Comparison of ENCODE assay signal across 16 cellular contexts in the genomic region with DNA sequence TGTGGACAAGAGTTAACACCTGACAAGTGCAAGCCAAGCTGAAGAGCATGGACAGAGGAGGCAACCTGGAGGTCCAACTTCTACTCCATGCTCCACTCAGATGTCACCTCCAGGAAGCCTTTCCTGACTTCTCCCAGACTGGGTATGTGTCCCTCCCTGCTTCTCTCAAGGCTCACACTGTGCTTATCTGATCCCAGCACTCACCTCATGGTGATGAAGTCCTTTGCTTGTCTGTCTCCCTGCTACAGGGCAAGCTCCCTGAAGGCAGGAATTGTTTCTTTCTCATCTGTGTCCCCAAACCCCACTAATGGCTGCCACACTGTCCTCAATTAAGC. TPM values are rescaled to one million over a fixed set of nuclear protein-coding genes. Genes with fewer than 3 reads are reported as not detected.
DNase-seq lines count a peak whose midpoint lies in the region; ATAC-seq, FAIRE-seq and TF ChIP-seq lines count a peak whose summit lies in the region.
"Had no signal": no experiment of that assay in that cellular context is flagged by ENCODE, and none has a peak within 500 bp of the region (broad histone marks: within the 10 kb centered on the region; RNA-seq: fewer than 3 reads in every experiment).

No MANE protein-coding gene starts in this region.

- H3K79me1 ChIP-seq in H1 (ENCODE audit: low read depth, low read length) = no peaks in the 10 kb centered on the region

- H3K9me3 ChIP-seq in HEK293 (ENCODE audit: control insufficient read depth, insufficient read depth, low read depth, low read length) (no peaks in the 10 kb centered on the region), H1 (ENCODE audit: insufficient read depth in 2 of 2, low read depth in 1 of 2, low read length in 1 of 2) (no peaks in the 10 kb centered on the region), neural cell (ENCODE audit: low read length) (no peaks in the 10 kb centered on the region), WERI-Rb-1 (ENCODE audit: severe bottlenecking) (no peaks in the 10 kb centered on the region)

- peaks cover 24% of the 10 kb centered on the region for H3K27me3 Mint-ChIP-seq in activated T-cell treated with anti-CD3 and anti-CD28 coated beads, Interleukin-2, amount 50 U/mL, for 72 hours (ENCODE audit: low read depth)
- H3K27me3 Mint-ChIP-seq in activated T-cell treated with anti-CD3 and anti-CD28 coated beads, Interleukin-2, amount 50 U/mL, for 24 hours = peaks cover 33% of the 10 kb centered on the region

- no peak overlapping the region for H3K4ac ChIP-seq in H1 (replicated peaks; ENCODE audit: insufficient read length, low read depth, low read length)

- peaks cover 9% of the 10 kb centered on the region for H3K4me1 ChIP-seq in HEK293 (ENCODE audit: control insufficient read depth, insufficient read depth, low read length)
- peaks cover 3 to 19% (median 14%) of the 10 kb centered on the region in 4 experiments for H3K4me1 ChIP-seq in H1 (replicated peaks in 1 of 4; ENCODE audit: control insufficient read depth in 3 of 4, insufficient read depth in 4 of 4, low read length in 3 of 4)

- H3K9me3 Mint-ChIP-seq in activated T-cell treated with anti-CD3 and anti-CD28 coated beads, Interleukin-2, amount 50 U/mL, for 72 hours = no peaks in the 10 kb centered on the region
- H3K9me3 Mint-ChIP-seq in activated T-cell treated with anti-CD3 and anti-CD28 coated beads, Interleukin-2, amount 50 U/mL, for 24 hours = no peaks in the 10 kb centered on the region

- TF ChIP-seq CTCF in HEK293 (tag by site-specific recombination; IDR thresholded peaks at IDR 0.05) (no peak), H1 (IDR thresholded peaks at IDR 0.05; ENCODE audit: control extremely low read depth in 1 of 3, insufficient read depth in 1 of 3, low read depth in 1 of 3, low read length in 3 of 3) (no peak), neural cell (IDR thresholded peaks at IDR 0.05; ENCODE audit: poor library complexity, severe bottlenecking) (no peak), D721Med (IDR thresholded peaks at IDR 0.05; ENCODE audit: insufficient read depth, missing control alignments) (no peak), WERI-Rb-1 (IDR thresholded peaks at IDR 0.05; ENCODE audit: low read depth, low read length) (no peak)

- no peak for DNase-seq in activated T-cell treated with anti-CD3 and anti-CD28 coated beads, Interleukin-2, amount 50 U/mL, for 72 hours
- no peak for DNase-seq in activated T-cell treated with anti-CD3 and anti-CD28 coated beads, Interleukin-2, amount 50 U/mL, for 24 hours
- no peak for DNase-seq in H1 (ENCODE audit: low read depth in 1 of 2, low spot score in 2 of 2)
- no peak for DNase-seq in D721Med (ENCODE audit: insufficient read length, low spot score)
- DNase-seq in WERI-Rb-1 = no peak
- DNase-seq: GOT3 had no signal

- TF ChIP-seq RAD21 in H1 (IDR thresholded peaks at IDR 0.05 in 1 of 2, conservative IDR thresholded peaks at IDR 0.05 in 1 of 2; ENCODE audit: low read depth in 2 of 2, low read length in 2 of 2) = no peak
- TF ChIP-seq RAD21 in neural cell (conservative IDR thresholded peaks at IDR 0.05) = no peak

- peak overlapping the region; percentile 34 for H4K91ac ChIP-seq in H1 (replicated peaks; ENCODE audit: insufficient read length, low read length)

- H4K8ac ChIP-seq in H1 (ENCODE audit: extremely low read depth, insufficient read depth, low read length) = no peak overlapping the region

- H2BK15ac ChIP-seq in H1 (ENCODE audit: low read length) = peak overlapping the region; percentile 53

- no peak overlapping the region for H2BK5ac ChIP-seq in H1 (ENCODE audit: low read depth, low read length)

- H3K23ac ChIP-seq in H1 (ENCODE audit: insufficient read length) = no peak overlapping the region

- TF ChIP-seq POLR2A in H1 (IDR thresholded peaks at IDR 0.05; ENCODE audit: control extremely low read depth in 1 of 2, low read depth in 2 of 2, low read length in 2 of 2) = no peak

- H3K18ac ChIP-seq in H1 (ENCODE audit: extremely low read depth, low read length) = peak overlapping the region; percentile 3; the same call in 1 of the 2 replicates

- peak overlapping the region; percentile 82; the same call in 1 of the 2 replicates for H2BK12ac ChIP-seq in H1 (ENCODE audit: low read depth, low read length)

- no peak overlapping the region for H3K27ac Mint-ChIP-seq in activated T-cell treated with anti-CD3 and anti-CD28 coated beads, Interleukin-2, amount 50 U/mL, for 72 hours
- H3K27ac Mint-ChIP-seq in activated T-cell treated with anti-CD3 and anti-CD28 coated beads, Interleukin-2, amount 50 U/mL, for 24 hours = no peak overlapping the region

- H3K4me1 Mint-ChIP-seq in activated T-cell treated with anti-CD3 and anti-CD28 coated beads, Interleukin-2, amount 50 U/mL, for 72 hours (ENCODE audit: low read depth) = peaks cover 25% of the 10 kb centered on the region
- peaks cover 25% of the 10 kb centered on the region for H3K4me1 Mint-ChIP-seq in activated T-cell treated with anti-CD3 and anti-CD28 coated beads, Interleukin-2, amount 50 U/mL, for 24 hours (ENCODE audit: low read depth)

- peaks cover 0 to 2% of the 10 kb centered on the region in 2 experiments; a peak in 1 of 4 replicates for H3K79me2 ChIP-seq in H1 (ENCODE audit: control insufficient read depth in 1 of 2, insufficient read depth in 2 of 2, low read length in 2 of 2)
- no peaks in the 10 kb centered on the region for H3K79me2 ChIP-seq in neural cell (replicated peaks; ENCODE audit: insufficient read depth, low read length)

- peaks cover 2 to 5% of the 10 kb centered on the region in 2 donors for H3K36me3 Mint-ChIP-seq in activated T-cell treated with anti-CD3 and anti-CD28 coated beads, Interleukin-2, amount 50 U/mL, for 72 hours (ENCODE audit: insufficient read depth in 2 of 2)
- H3K36me3 Mint-ChIP-seq in activated T-cell treated with anti-CD3 and anti-CD28 coated beads, Interleukin-2, amount 50 U/mL, for 24 hours (ENCODE audit: low read depth) = no peaks in the 10 kb centered on the region

- H2AFZ ChIP-seq in H1 (ENCODE audit: low read length) = 0 out of 2 replicates have a peak overlapping the region, but pooled peaks have one; percentile 52
- H2AFZ ChIP-seq in neural cell (ENCODE audit: low read depth, low read length) = no peak overlapping the region

- CTCF ChIA-PET in HEK293 (lab: Yijun Ruan, JAX) (interaction anchor here (0.6 to 6.2 kb wide), 18 partner anchors 8 to 668 kb away, joined by 3 to 96 read pairs (median 5); partner anchors contain the start of gene TRIM54), H1 (lab: Charles Lee; ENCODE audit: partially characterized antibody) (interaction anchor here (0.7 to 14.1 kb wide), 22 partner anchors 8 to 239 kb away, joined by 3 to 288 read pairs (median 6); partner anchors contain the start of genes ABHD1, DNAJC5G, EIF2B4 and SNX17)

- H3K9me2 ChIP-seq in neural cell (ENCODE audit: insufficient read depth, low read length) = no peaks in the 10 kb centered on the region

- no peak overlapping the region for H3K56ac ChIP-seq in H1 (replicated peaks; ENCODE audit: insufficient read length, low read depth, low read length)

- no peak overlapping the region for H3K9ac ChIP-seq in H1 (replicated peaks in 1 of 4; ENCODE audit: extremely low read depth in 1 of 4, low read depth in 3 of 4, low read length in 3 of 4)
- H3K9ac ChIP-seq in neural cell (ENCODE audit: low read length) = no peak overlapping the region

- ATAC-seq in activated T-cell treated with anti-CD3 and anti-CD28 coated beads, Interleukin-2, amount 50 U/mL, for 72 hours (replicated peaks in 1 of 2) = no peak
- ATAC-seq in HG02642 (IDR thresholded peaks at IDR 0.05; ENCODE audit: poor library complexity, unreplicated experiment) = no peak

- peaks cover 0 to 4% of the 10 kb centered on the region in 2 experiments for H4K20me1 ChIP-seq in H1 (replicated peaks in 1 of 2; ENCODE audit: control insufficient read depth in 1 of 2, insufficient read depth in 2 of 2, low read length in 2 of 2)
- H4K20me1 ChIP-seq in neural cell (ENCODE audit: insufficient read depth) = no peaks in the 10 kb centered on the region

- H3K36me3 ChIP-seq in HEK293 (ENCODE audit: control insufficient read depth in 2 of 2, insufficient read depth in 1 of 2, low read length in 2 of 2) (no peaks in the 10 kb centered on the region), H1 (ENCODE audit: control insufficient read depth in 2 of 4, insufficient read depth in 4 of 4, low read length in 3 of 4) (no peaks in the 10 kb centered on the region), neural cell (ENCODE audit: insufficient read depth, low read length) (no peaks in the 10 kb centered on the region), WERI-Rb-1 (no peaks in the 10 kb centered on the region)

- H2AK5ac ChIP-seq in H1 (ENCODE audit: low read depth, low read length) = peak overlapping the region; percentile 2; the same call in 1 of the 2 replicates

- H3K27me3 ChIP-seq in H1 (replicated peaks in 1 of 4; ENCODE audit: control insufficient read depth in 3 of 4, extremely low read depth in 1 of 4, insufficient read depth in 3 of 4, low read length in 3 of 4) = peaks cover 39 to 66% (median 58%) of the 10 kb centered on the region in 4 experiments
- peaks cover 76% of the 10 kb centered on the region for H3K27me3 ChIP-seq in neural cell (ENCODE audit: insufficient read depth, low read depth, low read length)
- H3K27me3 ChIP-seq in WERI-Rb-1 (ENCODE audit: insufficient read depth, low read depth, severe bottlenecking) = peaks cover 29% of the 10 kb centered on the region

- FAIRE-seq in H1 (lab: Jason Lieb, UNC) = no peak
- no peak for FAIRE-seq in D721Med (lab: Jason Lieb, UNC)
- FAIRE-seq: G401.6, RCC 7860, urothelium cell line had no signal

- POLR2A ChIA-PET in HEK293 (lab: Yijun Ruan, JAX) (interaction anchor here (1.0 kb wide), 1 partner anchor 15 kb away, joined by 3 read pairs; no protein-coding TSS in a partner anchor), H1 (lab: Charles Lee; ENCODE audit: partially characterized antibody) (interaction anchor here (0.9 to 8.2 kb wide), 9 partner anchors 9 to 90 kb away, joined by 3 to 71 read pairs (median 5); partner anchors contain the start of genes ATRAID, CAD, DNAJC5G and SLC5A6)

- no peak for TF ChIP-seq EP300 in H1 (IDR thresholded peaks at IDR 0.05; ENCODE audit: borderline replicate concordance in 1 of 2, low read depth in 2 of 2, low read length in 2 of 2)
- TF ChIP-seq EP300 in neural cell (conservative IDR thresholded peaks at IDR 0.05; ENCODE audit: poor library complexity, severe bottlenecking) = no peak

- H3K23me2 ChIP-seq in H1 (ENCODE audit: low read depth, low read length) = peaks cover 19% of the 10 kb centered on the region; the same call in 1 of the 2 replicates

- H3K27ac ChIP-seq in HEK293 (ENCODE audit: extremely low read depth, low read depth, low read length) (no peak overlapping the region), H1 (ENCODE audit: low read depth, low read length) (no peak overlapping the region), neural cell (ENCODE audit: low read length) (no peak overlapping the region), WERI-Rb-1 (no peak overlapping the region)
- H3K27ac ChIP-seq: skin epidermis had no signal

- H2BK20ac ChIP-seq in H1 (ENCODE audit: low read length) = peak overlapping the region; percentile 16; the same call in 1 of the 2 replicates

- H4K5ac ChIP-seq in H1 (ENCODE audit: insufficient read length, low read depth, low read length) = no peak overlapping the region

- H3K4me3 ChIP-seq in HEK293 (ENCODE audit: low read depth, low read length) (no peak overlapping the region), H1 (ENCODE audit: extremely low read depth in 1 of 4, insufficient read depth in 2 of 4, low read depth in 3 of 4, low read length in 4 of 4) (peak overlapping the region in 1 of 4 experiments; percentile 85; a peak in 2 of 8 replicates), neural cell (ENCODE audit: low read length) (peak overlapping the region; percentile 62), WERI-Rb-1 (ENCODE audit: low read depth, low read length) (no peak overlapping the region)
- H3K4me3 ChIP-seq: lung had no signal

- no peaks in the 10 kb centered on the region for H3F3A ChIP-seq in neural cell (ENCODE audit: insufficient read depth, low read length, poor library complexity, severe bottlenecking)

- peak overlapping the region in 1 of 2 experiments; percentile 99; a peak in 3 of 4 replicates for H3K4me2 ChIP-seq in H1 (ENCODE audit: insufficient read depth in 1 of 2, low read depth in 2 of 2, low read length in 2 of 2)
- no peak overlapping the region for H3K4me2 ChIP-seq in neural cell (ENCODE audit: low read length)

- no peak overlapping the region for H3K14ac ChIP-seq in H1 (ENCODE audit: insufficient read length)

- peak overlapping the region; percentile 44 to 49 for H3K4me3 Mint-ChIP-seq in activated T-cell treated with anti-CD3 and anti-CD28 coated beads, Interleukin-2, amount 50 U/mL, for 72 hours
- H3K4me3 Mint-ChIP-seq in activated T-cell treated with anti-CD3 and anti-CD28 coated beads, Interleukin-2, amount 50 U/mL, for 24 hours = no peak overlapping the region

- no peak overlapping the region for H2BK120ac ChIP-seq in H1 (replicated peaks; ENCODE audit: low read depth, low read length)

RNA-seq across cellular contexts. Expression of gene SLC30A3, which starts 2.7 kb away (rescaled TPM):
- total RNA-seq in activated T-cell treated with anti-CD3 and anti-CD28 coated beads, Interleukin-2, amount 50 U/mL, for 72 hours = 1 to 10 TPM; 1.5 to 2.3 TPM
- 15.2 and 16.1 TPM in 2 replicates for total RNA-seq in H1 (2021; fragmentation: NEBNext Ultra II Directional; extraction: Animal tissue kit (Norgen Biotek cat#: 25700))
- 30.7 and 48.7 TPM in 2 replicates for polyA plus RNA-seq in H1 (2011; rRNA removed)
- polyA plus RNA-seq in H1 (2011; cell fraction: cytosol; rRNA removed) = 26.6 TPM
- 50.1 TPM for polyA plus RNA-seq in H1 (2011; cell fraction: nucleus; rRNA removed)
- polyA plus RNA-seq in H1 (2012, experiment 1 of 2) = 9.2 to 18.3 TPM (median 16.3 TPM) in 4 replicates
- polyA plus RNA-seq in H1 (2012, experiment 2 of 2) = 11.6 TPM
- polyA plus RNA-seq in H1 (2013, experiment 1 of 2) = 11.0 TPM
- polyA plus RNA-seq in H1 (2013, experiment 2 of 2) = 13.3 TPM
- 8.9 and 11.3 TPM in 2 replicates for polyA minus RNA-seq in H1 (2011; rRNA and poly(A)+ RNA removed)
- polyA minus RNA-seq in H1 (2011; cell fraction: cytosol; rRNA and poly(A)+ RNA removed) = 13.8 TPM
- polyA minus RNA-seq in H1 (2011; cell fraction: nucleus; rRNA and poly(A)+ RNA removed) = 11.0 TPM
- not detected in 2 replicates for polyA plus RNA-seq in neural cell
- not detected in 2 replicates for polyA minus RNA-seq in neural cell
- total RNA-seq: HT-29, M059J had no signal

RNA-seq across cellular contexts. Expression of gene DNAJC5G, which starts 9.7 kb away (rescaled TPM):
- under 1 TPM in 1 of 2 donors, not detected in 1; 0.31 TPM for total RNA-seq in activated T-cell treated with anti-CD3 and anti-CD28 coated beads, Interleukin-2, amount 50 U/mL, for 72 hours
- total RNA-seq in H1 (2021; fragmentation: NEBNext Ultra II Directional; extraction: Animal tissue kit (Norgen Biotek cat#: 25700)) = 1.4 TPM in 2 replicates
- polyA plus RNA-seq in H1 (2011; rRNA removed) (0.75 and 0.83 TPM in 2 replicates), neural cell (not detected in 2 replicates)
- 1.0 TPM for polyA plus RNA-seq in H1 (2011; cell fraction: cytosol; rRNA removed)
- 2.6 TPM for polyA plus RNA-seq in H1 (2011; cell fraction: nucleus; rRNA removed)
- polyA plus RNA-seq in H1 (2012, experiment 1 of 2) = 0.86 to 1.3 TPM (median 1.1 TPM) in 4 replicates
- polyA plus RNA-seq in H1 (2012, experiment 2 of 2) = 0.18 TPM
- polyA plus RNA-seq in H1 (2013, experiment 1 of 2) = 0.51 TPM
- 0.63 TPM for polyA plus RNA-seq in H1 (2013, experiment 2 of 2)
- 0.60 and 1.7 TPM in 2 replicates for polyA minus RNA-seq in H1 (2011; rRNA and poly(A)+ RNA removed)
- 1.2 TPM for polyA minus RNA-seq in H1 (2011; cell fraction: cytosol; rRNA and poly(A)+ RNA removed)
- polyA minus RNA-seq in H1 (2011; cell fraction: nucleus; rRNA and poly(A)+ RNA removed) = 1.00 TPM
- not detected in 2 replicates for polyA minus RNA-seq in neural cell
- total RNA-seq: HT-29, lung, M059J had no signal
- polyA plus RNA-seq: lung had no signal

RNA-seq across cellular contexts. Expression of gene TRIM54, which starts 16.7 kb away (rescaled TPM):
- total RNA-seq in activated T-cell treated with anti-CD3 and anti-CD28 coated beads, Interleukin-2, amount 50 U/mL, for 72 hours = under 1 TPM in 1 of 2 donors, not detected in 1; 0.36 TPM
- total RNA-seq in H1 (2021; fragmentation: NEBNext Ultra II Directional; extraction: Animal tissue kit (Norgen Biotek cat#: 25700)) = 3.9 and 4.2 TPM in 2 replicates
- polyA plus RNA-seq in H1 (2011; rRNA removed) (5.8 and 6.1 TPM in 2 replicates), neural cell (0.28 TPM in 1 of 2 replicates, not detected in the other)
- polyA plus RNA-seq in H1 (2011; cell fraction: cytosol; rRNA removed) = 7.8 TPM
- polyA plus RNA-seq in H1 (2011; cell fraction: nucleus; rRNA removed) = 12.0 TPM
- 4.3 to 7.4 TPM (median 6.5 TPM) in 4 replicates for polyA plus RNA-seq in H1 (2012, experiment 1 of 2)
- 3.4 TPM for polyA plus RNA-seq in H1 (2012, experiment 2 of 2)
- polyA plus RNA-seq in H1 (2013, experiment 1 of 2) = 2.9 TPM
- 2.2 TPM for polyA plus RNA-seq in H1 (2013, experiment 2 of 2)
- 4.3 and 5.3 TPM in 2 replicates for polyA minus RNA-seq in H1 (2011; rRNA and poly(A)+ RNA removed)
- polyA minus RNA-seq in H1 (2011; cell fraction: cytosol; rRNA and poly(A)+ RNA removed) = 1.8 TPM
- polyA minus RNA-seq in H1 (2011; cell fraction: nucleus; rRNA and poly(A)+ RNA removed) = 2.7 TPM
- polyA minus RNA-seq in neural cell = not detected in 2 replicates

RNA-seq across cellular contexts. Expression of gene UCN, which starts 42.7 kb away (rescaled TPM):
- total RNA-seq in activated T-cell treated with anti-CD3 and anti-CD28 coated beads, Interleukin-2, amount 50 U/mL, for 72 hours = 1 to 10 TPM; 4.9 to 7.6 TPM
- total RNA-seq in H1 (2021; fragmentation: NEBNext Ultra II Directional; extraction: Animal tissue kit (Norgen Biotek cat#: 25700)) = not detected in 2 replicates
- polyA plus RNA-seq in H1 (2011; rRNA removed) = 0.35 and 0.93 TPM in 2 replicates
- polyA plus RNA-seq in H1 (2011; cell fraction: cytosol; rRNA removed) = 0.58 TPM
- 1.6 TPM for polyA plus RNA-seq in H1 (2011; cell fraction: nucleus; rRNA removed)
- 0.38 to 0.58 TPM (median 0.43 TPM) in 3 of 4 replicates, not detected in the other for polyA plus RNA-seq in H1 (2012, experiment 1 of 2)
- polyA plus RNA-seq in H1 (2012, experiment 2 of 2) = not detected
- 0.28 TPM for polyA plus RNA-seq in H1 (2013, experiment 1 of 2)
- polyA plus RNA-seq in H1 (2013, experiment 2 of 2) = 0.15 TPM
- not detected in 2 replicates for polyA minus RNA-seq in H1 (2011; rRNA and poly(A)+ RNA removed)
- not detected for polyA minus RNA-seq in H1 (2011; cell fraction: cytosol; rRNA and poly(A)+ RNA removed)
- polyA minus RNA-seq in H1 (2011; cell fraction: nucleus; rRNA and poly(A)+ RNA removed) = not detected
- 3.1 and 9.0 TPM in 2 replicates for polyA plus RNA-seq in neural cell
- 2.9 and 4.5 TPM in 2 replicates for polyA minus RNA-seq in neural cell

RNA-seq across cellular contexts. Expression of gene CAD, which starts 48.3 kb away (rescaled TPM):
- 10 to 100 TPM; 53.6 to 64.5 TPM for total RNA-seq in activated T-cell treated with anti-CD3 and anti-CD28 coated beads, Interleukin-2, amount 50 U/mL, for 72 hours
- 146 and 147 TPM in 2 replicates for total RNA-seq in H1 (2021; fragmentation: NEBNext Ultra II Directional; extraction: Animal tissue kit (Norgen Biotek cat#: 25700))
- polyA plus RNA-seq in H1 (2011; rRNA removed) (130 and 197 TPM in 2 replicates), neural cell (14.2 and 22.8 TPM in 2 replicates)
- polyA plus RNA-seq in H1 (2011; cell fraction: cytosol; rRNA removed) = 85.0 TPM
- polyA plus RNA-seq in H1 (2011; cell fraction: nucleus; rRNA removed) = 539 TPM
- 122 to 193 TPM (median 170 TPM) in 4 replicates for polyA plus RNA-seq in H1 (2012, experiment 1 of 2)
- polyA plus RNA-seq in H1 (2012, experiment 2 of 2) = 94.0 TPM
- polyA plus RNA-seq in H1 (2013, experiment 1 of 2) = 48.5 TPM
- polyA plus RNA-seq in H1 (2013, experiment 2 of 2) = 35.0 TPM
- polyA minus RNA-seq in H1 (2011; rRNA and poly(A)+ RNA removed) = 520 and 532 TPM in 2 replicates
- polyA minus RNA-seq in H1 (2011; cell fraction: cytosol; rRNA and poly(A)+ RNA removed) = 235 TPM
- 296 TPM for polyA minus RNA-seq in H1 (2011; cell fraction: nucleus; rRNA and poly(A)+ RNA removed)
- 16.8 and 19.5 TPM in 2 replicates for polyA minus RNA-seq in neural cell
